In the genomic region with DNA sequence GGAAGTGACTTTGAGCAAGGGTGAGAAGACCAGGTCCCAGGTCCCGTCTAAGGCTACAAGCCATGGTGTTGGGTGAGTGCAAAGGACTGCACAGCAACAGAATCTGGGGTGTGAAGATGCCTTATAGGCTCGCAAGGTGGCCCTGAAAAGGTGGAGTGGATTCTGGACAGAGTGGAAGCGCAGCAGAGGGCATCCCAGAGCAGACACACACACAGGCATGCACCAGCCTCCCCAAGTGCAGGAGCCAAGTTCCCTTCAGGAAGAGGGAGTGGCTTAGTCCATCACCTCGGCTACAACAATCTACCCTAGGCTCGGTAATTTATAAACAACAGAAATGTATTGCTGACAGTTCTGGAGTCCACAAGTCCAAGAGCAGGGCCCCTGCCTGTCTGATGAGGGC, we compare ENCODE assay signal across 22 cellular contexts.
A peak's percentile ranks its signal among the peaks of the same experiment; 100 is the strongest.
DNase-seq lines count a peak whose midpoint lies in the region; ATAC-seq, FAIRE-seq and TF ChIP-seq lines count a peak whose summit lies in the region.
"Had no signal": no experiment of that assay in that cellular context is flagged by ENCODE, and none has a peak within 500 bp of the region (broad histone marks: within the 10 kb centered on the region; RNA-seq: fewer than 3 reads in every experiment).

No MANE protein-coding gene starts in this region.

- H3K4me3 ChIP-seq in GM23338, result peak overlapping the region; percentile 15; the same call in 1 of the 2 replicates
- H3K4me3 ChIP-seq in colonic mucosa, result no peak overlapping the region
- no peak overlapping the region for H3K4me3 ChIP-seq in mucosa of descending colon
- no peak overlapping the region for H3K4me3 ChIP-seq in MG63
- H3K4me3 ChIP-seq: PC-9, SJSA1 had no signal

- intact Hi-C loops in colonic mucosa (cut with DNase I) (no loop called here), mucosa of descending colon (cut with DNase I, micrococcal nuclease) (no loop called here)

- peak overlapping the region; percentile 83; the same call in 1 of the 2 replicates for H2AFZ ChIP-seq in GM23338
- H2AFZ ChIP-seq: PC-9 had no signal

- no peaks in the 10 kb centered on the region for H3K9me3 ChIP-seq in colonic mucosa
- H3K9me3 ChIP-seq in mucosa of descending colon, result no peaks in the 10 kb centered on the region
- no peaks in the 10 kb centered on the region for H3K9me3 ChIP-seq in MG63
- H3K9me3 ChIP-seq: SJSA1 had no signal

- H3K4me3 Mint-ChIP-seq in GM23338, result peak overlapping the region; percentile 27; the same call in 2 of the 3 replicates
- H3K4me3 Mint-ChIP-seq in stimulated activated naive CD8-positive, alpha-beta T cell treated with anti-CD3 and anti-CD28 coated beads, Interleukin-15, amount 100 ng/mL, for 72 hours, result no peak overlapping the region
- H3K4me3 Mint-ChIP-seq: CD4-positive, alpha-beta T cell had no signal

- H3K36me3 ChIP-seq in GM23338 (ENCODE audit: insufficient read depth), result no peaks in the 10 kb centered on the region
- no peaks in the 10 kb centered on the region for H3K36me3 ChIP-seq in colonic mucosa
- H3K36me3 ChIP-seq in mucosa of descending colon (ENCODE audit: low read depth), result no peaks in the 10 kb centered on the region
- H3K36me3 ChIP-seq in MG63, result no peaks in the 10 kb centered on the region
- H3K36me3 ChIP-seq: SJSA1 had no signal

- H3K79me2 ChIP-seq in GM23338 (replicated peaks; ENCODE audit: insufficient read depth), result no peaks in the 10 kb centered on the region

- peak; percentile 55 for ATAC-seq in GM23338
- ATAC-seq in mucosa of descending colon, result peak; percentile 72
- ATAC-seq in stimulated activated naive CD8-positive, alpha-beta T cell treated with anti-CD3 and anti-CD28 coated beads, Interleukin-15, amount 100 ng/mL, for 72 hours, result peak; percentile 18

- H3K27me3 ChIP-seq in GM23338 (ENCODE audit: insufficient read depth), result no peaks in the 10 kb centered on the region
- H3K27me3 ChIP-seq in colonic mucosa, result no peaks in the 10 kb centered on the region
- H3K27me3 ChIP-seq in MG63, result no peaks in the 10 kb centered on the region

- DNase-seq in GM23338 (ENCODE audit: low spot score) (peak; percentile 36), colonic mucosa (peak; percentile 53), mucosa of descending colon (peak in 2 of 3 donors; percentile 62 to 68), H54 (ENCODE audit: insufficient read length, low spot score) (no peak), hypothalamus (lab: John Stamatoyannopoulos, UW) (no peak), MG63 (no peak)
- DNase-seq in stimulated activated naive CD8-positive, alpha-beta T cell treated with anti-CD3 and anti-CD28 coated beads, Interleukin-15, amount 100 ng/mL, for 72 hours, result no peak
- DNase-seq: CD4-positive, alpha-beta T cell; DMS153; EL; GOT3; NCI-H1417; NCI-H187 treated with DMSO at 0.1 percent for 48 hours; NCI-H2227 treated with DMSO at 0.1 percent for 48 hours; NCI-H524; NCI-H82; PC-9 had no signal

- TF ChIP-seq CTCF in GM23338 (conservative IDR thresholded peaks at IDR 0.05; ENCODE audit: low read depth in 2 of 2), result no peak
- TF ChIP-seq CTCF in colonic mucosa (IDR thresholded peaks at IDR 0.05), result no peak
- no peak for TF ChIP-seq CTCF in mucosa of descending colon (IDR thresholded peaks at IDR 0.05)

- no peaks in the 10 kb centered on the region for H3K36me3 Mint-ChIP-seq in GM23338 (ENCODE audit: low read depth)

- FAIRE-seq in H54 (lab: Jason Lieb, UNC), result no peak
- FAIRE-seq: A204.1, GM12891 had no signal

- H4K20me1 ChIP-seq in GM23338 (replicated peaks; ENCODE audit: insufficient read depth), result no peaks in the 10 kb centered on the region

- peaks cover 68% of the 10 kb centered on the region for H3K4me1 Mint-ChIP-seq in GM23338
- no peaks in the 10 kb centered on the region for H3K4me1 Mint-ChIP-seq in stimulated activated naive CD8-positive, alpha-beta T cell treated with anti-CD3 and anti-CD28 coated beads, Interleukin-15, amount 100 ng/mL, for 72 hours

- peak overlapping the region; percentile 70 for H3K4me2 ChIP-seq in GM23338
- H3K4me2 ChIP-seq: KMS-11, PC-9 had no signal

- H3K27ac Mint-ChIP-seq in GM23338, result no peak overlapping the region
- H3K27ac Mint-ChIP-seq in stimulated activated naive CD8-positive, alpha-beta T cell treated with anti-CD3 and anti-CD28 coated beads, Interleukin-15, amount 100 ng/mL, for 72 hours, result no peak overlapping the region
- H3K27ac Mint-ChIP-seq: CD4-positive, alpha-beta T cell had no signal

- peaks cover 3% of the 10 kb centered on the region for H3K27me3 Mint-ChIP-seq in GM23338 (ENCODE audit: insufficient read depth, low read depth, poor library complexity)
- peaks cover 52% of the 10 kb centered on the region for H3K27me3 Mint-ChIP-seq in stimulated activated naive CD8-positive, alpha-beta T cell treated with anti-CD3 and anti-CD28 coated beads, Interleukin-15, amount 100 ng/mL, for 72 hours

- no peaks in the 10 kb centered on the region; the same call in 1 of the 2 replicates for H3K9me2 ChIP-seq in GM23338 (ENCODE audit: insufficient read depth)

- peaks cover 59% of the 10 kb centered on the region for H3K4me1 ChIP-seq in GM23338 (ENCODE audit: insufficient read depth)
- peaks cover 12% of the 10 kb centered on the region for H3K4me1 ChIP-seq in colonic mucosa
- H3K4me1 ChIP-seq in mucosa of descending colon (ENCODE audit: low read depth), result peaks cover 34% of the 10 kb centered on the region
- H3K4me1 ChIP-seq: SJSA1 had no signal

- no peaks in the 10 kb centered on the region for H3F3A ChIP-seq in GM23338 (replicated peaks; ENCODE audit: low read depth)

- H3K9ac ChIP-seq in colonic mucosa (ENCODE audit: low read depth in 2 of 2, low read length in 2 of 2), result peak overlapping the region; percentile 29 to 30
- H3K9ac ChIP-seq: KMS-11 had no signal

- no peak overlapping the region for H3K27ac ChIP-seq in GM23338 (ENCODE audit: low read depth)
- H3K27ac ChIP-seq in colonic mucosa, result no peak overlapping the region
- H3K27ac ChIP-seq: KMS-11, PC-9, RWPE1, SJSA1 had no signal

- H3K9me3 Mint-ChIP-seq in GM23338, result peaks cover 4% of the 10 kb centered on the region; the same call in 1 of the 3 replicates
- H3K9me3 Mint-ChIP-seq in stimulated activated naive CD8-positive, alpha-beta T cell treated with anti-CD3 and anti-CD28 coated beads, Interleukin-15, amount 100 ng/mL, for 72 hours, result no peaks in the 10 kb centered on the region
- H3K9me3 Mint-ChIP-seq: CD4-positive, alpha-beta T cell had no signal

- no peak for TF ChIP-seq POLR2A in H54 (IDR thresholded peaks at IDR 0.05; ENCODE audit: low read depth, low read length)

TF ChIP-seq in GM23338, 12 proteins besides CTCF, POLR2A, EP300 and RAD21 (continues in another document):
- TF ChIP-seq CREB1 (CRISPR knock-in tag; IDR thresholded peaks at IDR 0.05; ENCODE audit: low read depth) (no peak), POLR2AphosphoS5 (IDR thresholded peaks at IDR 0.05; ENCODE audit: low read depth) (no peak), EZH2 (IDR thresholded peaks at IDR 0.05; ENCODE audit: low read depth, unreplicated experiment) (no peak), ETS1 (IDR thresholded peaks at IDR 0.05) (no peak), ZNF114 (CRISPR knock-in tag; IDR thresholded peaks at IDR 0.05) (no peak)
- TF ChIP-seq, protein P1, sequence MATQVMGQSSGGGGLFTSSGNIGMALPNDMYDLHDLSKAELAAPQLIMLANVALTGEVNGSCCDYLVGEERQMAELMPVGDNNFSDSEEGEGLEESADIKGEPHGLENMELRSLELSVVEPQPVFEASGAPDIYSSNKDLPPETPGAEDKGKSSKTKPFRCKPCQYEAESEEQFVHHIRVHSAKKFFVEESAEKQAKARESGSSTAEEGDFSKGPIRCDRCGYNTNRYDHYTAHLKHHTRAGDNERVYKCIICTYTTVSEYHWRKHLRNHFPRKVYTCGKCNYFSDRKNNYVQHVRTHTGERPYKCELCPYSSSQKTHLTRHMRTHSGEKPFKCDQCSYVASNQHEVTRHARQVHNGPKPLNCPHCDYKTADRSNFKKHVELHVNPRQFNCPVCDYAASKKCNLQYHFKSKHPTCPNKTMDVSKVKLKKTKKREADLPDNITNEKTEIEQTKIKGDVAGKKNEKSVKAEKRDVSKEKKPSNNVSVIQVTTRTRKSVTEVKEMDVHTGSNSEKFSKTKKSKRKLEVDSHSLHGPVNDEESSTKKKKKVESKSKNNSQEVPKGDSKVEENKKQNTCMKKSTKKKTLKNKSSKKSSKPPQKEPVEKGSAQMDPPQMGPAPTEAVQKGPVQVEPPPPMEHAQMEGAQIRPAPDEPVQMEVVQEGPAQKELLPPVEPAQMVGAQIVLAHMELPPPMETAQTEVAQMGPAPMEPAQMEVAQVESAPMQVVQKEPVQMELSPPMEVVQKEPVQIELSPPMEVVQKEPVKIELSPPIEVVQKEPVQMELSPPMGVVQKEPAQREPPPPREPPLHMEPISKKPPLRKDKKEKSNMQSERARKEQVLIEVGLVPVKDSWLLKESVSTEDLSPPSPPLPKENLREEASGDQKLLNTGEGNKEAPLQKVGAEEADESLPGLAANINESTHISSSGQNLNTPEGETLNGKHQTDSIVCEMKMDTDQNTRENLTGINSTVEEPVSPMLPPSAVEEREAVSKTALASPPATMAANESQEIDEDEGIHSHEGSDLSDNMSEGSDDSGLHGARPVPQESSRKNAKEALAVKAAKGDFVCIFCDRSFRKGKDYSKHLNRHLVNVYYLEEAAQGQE (IDR thresholded peaks at IDR 0.05; ENCODE audit: unreplicated experiment), result no peak

Comparison
In these comparisons a context has a peak if more than half of its experiments do, and no peak if none do; other contexts are left out.
1. ATAC-seq: peak in every context shown above with its lines; median percentile 72 in mucosa of descending colon; 55 in GM23338; 18 in stimulated activated naive CD8-positive, alpha-beta T cell treated with anti-CD3 and anti-CD28 coated beads, Interleukin-15, amount 100 ng/mL, for 72 hours.
2. DNase-seq: peak in GM23338 (single experiment), colonic mucosa (single experiment) and mucosa of descending colon (2 of 3); none in stimulated activated naive CD8-positive, alpha-beta T cell treated with anti-CD3 and anti-CD28 coated beads, Interleukin-15, amount 100 ng/mL, for 72 hours (0 of 2), H54 (single experiment), hypothalamus (0 of 51) and MG63 (single experiment).